10 cellular contexts compared by ENCODE assay signal in the genomic region with DNA sequence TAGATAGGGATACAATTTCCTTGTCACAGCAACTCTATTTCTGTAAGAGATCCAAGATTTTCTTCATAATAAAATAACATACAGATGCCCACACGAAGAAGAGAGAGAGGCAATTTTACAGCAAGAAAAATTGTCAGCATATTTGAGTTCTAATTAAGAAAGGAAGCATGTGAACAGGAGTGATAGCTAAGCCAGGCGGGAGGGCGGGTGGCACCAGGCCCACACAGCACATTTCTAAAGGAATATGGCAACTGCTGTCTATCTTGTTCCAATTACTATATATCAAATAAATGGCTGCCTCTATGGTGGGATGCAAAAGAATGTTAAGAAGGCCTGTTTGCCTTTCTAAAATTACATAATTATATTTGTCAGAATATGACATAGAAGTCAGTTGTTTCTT.
"Had no signal": no experiment of that assay in that cellular context is flagged by ENCODE, and none has a peak within 500 bp of the region (broad histone marks: within the 10 kb centered on the region; RNA-seq: fewer than 3 reads in every experiment).

No MANE protein-coding gene starts in this region.

- H2AFZ ChIP-seq: GM23248 had no signal

- H3K4me3 Mint-ChIP-seq: HFFc6, IgD-negative memory B cell had no signal

- ATAC-seq: HCT116, HepG2 had no signal

- DNase-seq: GM23248, GOT3, H7, HFFc6, KBM-7 had no signal

- H3K27me3 Mint-ChIP-seq: IgD-negative memory B cell had no signal

- H3K4me1 ChIP-seq: HAP-1 had no signal

- H3K27ac Mint-ChIP-seq: HFFc6, IgD-negative memory B cell had no signal

- H3K4me3 ChIP-seq: GM23248, HAP-1 had no signal

- H3K27ac ChIP-seq: GM23248, HL-60 had no signal

- H3K9me3 ChIP-seq: HAP-1 had no signal

- H3K9ac ChIP-seq: GM23248 had no signal

- H3K36me3 ChIP-seq: HAP-1 had no signal

- H3K4me1 Mint-ChIP-seq: IgD-negative memory B cell had no signal

- H3K36me3 Mint-ChIP-seq: IgD-negative memory B cell had no signal
